ENCODE assay signal across 16 cellular contexts in genomic region chr9:91247278-91247677, GRCh38.
A peak's percentile ranks its signal among the peaks of the same experiment; 100 is the strongest.
DNase-seq lines count a peak whose midpoint lies in the region; ATAC-seq and TF ChIP-seq lines count a peak whose summit lies in the region.
"Had no signal": no experiment of that assay in that cellular context is flagged by ENCODE, and none has a peak within 500 bp of the region (broad histone marks: within the 10 kb centered on the region; RNA-seq: fewer than 3 reads in every experiment).

No MANE protein-coding gene starts in this region.

- H3K4me1 ChIP-seq in effector memory CD4-positive, alpha-beta T cell (ENCODE audit: control insufficient read depth, insufficient read depth, low read length, poor library complexity, severe bottlenecking) = no peaks in the 10 kb centered on the region
- H3K4me1 ChIP-seq: Peyer's patch had no signal

- no peak overlapping the region for H3K4me3 ChIP-seq in effector memory CD4-positive, alpha-beta T cell (ENCODE audit: insufficient read depth, low read depth, low read length, poor library complexity, severe bottlenecking)
- H3K4me3 ChIP-seq: Peyer's patch had no signal

- H3K36me3 ChIP-seq in effector memory CD4-positive, alpha-beta T cell (ENCODE audit: control insufficient read depth, insufficient read depth, low read length) = no peaks in the 10 kb centered on the region
- H3K36me3 ChIP-seq: Peyer's patch had no signal

- H3K36me3 Mint-ChIP-seq in activated T-cell treated with anti-CD3 and anti-CD28 coated beads, Interleukin-2, amount 50 U/mL, for 72 hours (ENCODE audit: insufficient read depth in 2 of 2) = peaks cover 5 to 9% of the 10 kb centered on the region in 2 donors
- H3K36me3 Mint-ChIP-seq in dendritic cell treated with granulocyte-macrophage colony-stimulating factor and Interleukin-4, amounts not matched to agents 40 ng/mL and 50 ng/mL, for 4 days (ENCODE audit: low read depth) = peaks cover 26% of the 10 kb centered on the region
- no peaks in the 10 kb centered on the region for H3K36me3 Mint-ChIP-seq in nephron progenitor cell (ENCODE audit: low read depth)
- peaks cover 52 to 63% of the 10 kb centered on the region in 2 donors for H3K36me3 Mint-ChIP-seq in stimulated activated naive B cell treated with anti-CD40 and anti-IgM and Interleukin-4, amounts not matched to agents 10 μg/mL and 1 μg/mL and 100 μg/mL, for 72 hours

- peaks cover 64% of the 10 kb centered on the region for H3K4me1 Mint-ChIP-seq in activated T-cell treated with anti-CD3 and anti-CD28 coated beads, Interleukin-2, amount 50 U/mL, for 72 hours (ENCODE audit: low read depth)
- H3K4me1 Mint-ChIP-seq in dendritic cell treated with granulocyte-macrophage colony-stimulating factor and Interleukin-4, amounts not matched to agents 40 ng/mL and 50 ng/mL, for 4 days (ENCODE audit: low read depth) = peaks cover 26% of the 10 kb centered on the region
- H3K4me1 Mint-ChIP-seq in nephron progenitor cell = peaks cover 18% of the 10 kb centered on the region
- H3K4me1 Mint-ChIP-seq in stimulated activated naive B cell treated with anti-CD40 and anti-IgM and Interleukin-4, amounts not matched to agents 10 μg/mL and 1 μg/mL and 100 μg/mL, for 72 hours = peaks cover 21 to 45% of the 10 kb centered on the region in 2 donors

- H3K27me3 ChIP-seq in effector memory CD4-positive, alpha-beta T cell (replicated peaks; ENCODE audit: control insufficient read depth, insufficient read depth, low read length, poor library complexity, severe bottlenecking) = no peaks in the 10 kb centered on the region
- H3K27me3 ChIP-seq: Peyer's patch had no signal

- H3K27ac Mint-ChIP-seq in activated T-cell treated with anti-CD3 and anti-CD28 coated beads, Interleukin-2, amount 50 U/mL, for 72 hours = peak overlapping the region; percentile 62
- peak overlapping the region; percentile 4 for H3K27ac Mint-ChIP-seq in dendritic cell treated with granulocyte-macrophage colony-stimulating factor and Interleukin-4, amounts not matched to agents 40 ng/mL and 50 ng/mL, for 4 days
- H3K27ac Mint-ChIP-seq in nephron progenitor cell = peak overlapping the region; percentile 38
- peak overlapping the region; percentile 40 for H3K27ac Mint-ChIP-seq in stimulated activated naive B cell treated with anti-CD40 and anti-IgM and Interleukin-4, amounts not matched to agents 10 μg/mL and 1 μg/mL and 100 μg/mL, for 72 hours

- H3K27me3 Mint-ChIP-seq in activated T-cell treated with anti-CD3 and anti-CD28 coated beads, Interleukin-2, amount 50 U/mL, for 72 hours (ENCODE audit: low read depth) = no peaks in the 10 kb centered on the region
- H3K27me3 Mint-ChIP-seq in dendritic cell treated with granulocyte-macrophage colony-stimulating factor and Interleukin-4, amounts not matched to agents 40 ng/mL and 50 ng/mL, for 4 days = no peaks in the 10 kb centered on the region
- H3K27me3 Mint-ChIP-seq in nephron progenitor cell (ENCODE audit: low read depth, poor library complexity) = no peaks in the 10 kb centered on the region
- no peaks in the 10 kb centered on the region for H3K27me3 Mint-ChIP-seq in stimulated activated naive B cell treated with anti-CD40 and anti-IgM and Interleukin-4, amounts not matched to agents 10 μg/mL and 1 μg/mL and 100 μg/mL, for 72 hours

- H3K27ac ChIP-seq in effector memory CD4-positive, alpha-beta T cell (ENCODE audit: insufficient read depth, low read length, poor library complexity, severe bottlenecking) = no peak overlapping the region
- H3K27ac ChIP-seq: Peyer's patch had no signal

- no peak for ATAC-seq in activated T-cell treated with anti-CD3 and anti-CD28 coated beads, Interleukin-2, amount 50 U/mL, for 72 hours (replicated peaks in 1 of 2)
- ATAC-seq in stimulated activated naive B cell treated with anti-CD40 and anti-IgM and Interleukin-4, amounts not matched to agents 10 μg/mL and 1 μg/mL and 100 μg/mL, for 72 hours (replicated peaks) = no peak
- ATAC-seq in HG02642 (IDR thresholded peaks at IDR 0.05; ENCODE audit: poor library complexity, unreplicated experiment) = no peak
- ATAC-seq in HG02623 (IDR thresholded peaks at IDR 0.05; ENCODE audit: unreplicated experiment) = no peak

- H3K4me3 Mint-ChIP-seq in activated T-cell treated with anti-CD3 and anti-CD28 coated beads, Interleukin-2, amount 50 U/mL, for 72 hours = peak overlapping the region in 1 of 2 donors; percentile 7
- H3K4me3 Mint-ChIP-seq in dendritic cell treated with granulocyte-macrophage colony-stimulating factor and Interleukin-4, amounts not matched to agents 40 ng/mL and 50 ng/mL, for 4 days = no peak overlapping the region
- no peak overlapping the region for H3K4me3 Mint-ChIP-seq in nephron progenitor cell
- H3K4me3 Mint-ChIP-seq in stimulated activated naive B cell treated with anti-CD40 and anti-IgM and Interleukin-4, amounts not matched to agents 10 μg/mL and 1 μg/mL and 100 μg/mL, for 72 hours = no peak overlapping the region
- H3K4me3 Mint-ChIP-seq: CD14-positive monocyte, H9 had no signal

- no peaks in the 10 kb centered on the region for H3K9me3 Mint-ChIP-seq in activated T-cell treated with anti-CD3 and anti-CD28 coated beads, Interleukin-2, amount 50 U/mL, for 72 hours
- H3K9me3 Mint-ChIP-seq in dendritic cell treated with granulocyte-macrophage colony-stimulating factor and Interleukin-4, amounts not matched to agents 40 ng/mL and 50 ng/mL, for 4 days = no peaks in the 10 kb centered on the region
- H3K9me3 Mint-ChIP-seq in nephron progenitor cell = no peaks in the 10 kb centered on the region
- no peaks in the 10 kb centered on the region for H3K9me3 Mint-ChIP-seq in stimulated activated naive B cell treated with anti-CD40 and anti-IgM and Interleukin-4, amounts not matched to agents 10 μg/mL and 1 μg/mL and 100 μg/mL, for 72 hours
- H3K9me3 Mint-ChIP-seq: H9 had no signal

- no peak for TF ChIP-seq CTCF in nephron progenitor cell (IDR thresholded peaks at IDR 0.05)

- intact Hi-C loops in dendritic cell treated with granulocyte-macrophage colony-stimulating factor and Interleukin-4, amounts not matched to agents 40 ng/mL and 50 ng/mL, for 4 days (cut with micrococcal nuclease) = no loop called here

- H3K9me3 ChIP-seq in effector memory CD4-positive, alpha-beta T cell (ENCODE audit: control insufficient read depth, low read length) = no peaks in the 10 kb centered on the region
- H3K9me3 ChIP-seq: Peyer's patch had no signal

- no peak for DNase-seq in activated T-cell treated with anti-CD3 and anti-CD28 coated beads, Interleukin-2, amount 50 U/mL, for 72 hours
- no peak for DNase-seq in activated T-cell treated with anti-CD3 and anti-CD28 coated beads, Interleukin-2, amount 50 U/mL, for 48 hours
- no peak for DNase-seq in nephron progenitor cell
- no peak for DNase-seq in stimulated activated naive B cell treated with anti-CD40 and anti-IgM and Interleukin-4, amounts not matched to agents 10 μg/mL and 1 μg/mL and 100 μg/mL, for 72 hours
- no peak for DNase-seq in effector memory CD4-positive, alpha-beta T cell
- DNase-seq: DMS53, H9, MV-4-11, NCI-H1417 treated with DMSO at 0.1 percent for 48 hours, NCI-H2029, NCI-H510A treated with DMSO at 0.1 percent for 48 hours, Peyer's patch had no signal

Comparison
In these comparisons a context has a peak if more than half of its experiments do, and no peak if none do; other contexts are left out.
1. H3K27ac Mint-ChIP-seq: peak in every context shown above with its lines; median percentile 62 in activated T-cell treated with anti-CD3 and anti-CD28 coated beads, Interleukin-2, amount 50 U/mL, for 72 hours; 40 in stimulated activated naive B cell treated with anti-CD40 and anti-IgM and Interleukin-4, amounts not matched to agents 10 μg/mL and 1 μg/mL and 100 μg/mL, for 72 hours; 38 in nephron progenitor cell; 4 in dendritic cell treated with granulocyte-macrophage colony-stimulating factor and Interleukin-4, amounts not matched to agents 40 ng/mL and 50 ng/mL, for 4 days.